Comparison of ENCODE assay signal across 14 cellular contexts in genomic region chr4:39410415-39410814, GRCh38. TPM values are rescaled to one million over a fixed set of nuclear protein-coding genes. Genes with fewer than 3 reads are reported as not detected.
DNase-seq lines count a peak whose midpoint lies in the region; ATAC-seq and TF ChIP-seq lines count a peak whose summit lies in the region.
"Had no signal": no experiment of that assay in that cellular context is flagged by ENCODE, and none has a peak within 500 bp of the region (broad histone marks: within the 10 kb centered on the region; RNA-seq: fewer than 3 reads in every experiment).

No MANE protein-coding gene starts in this region.

- H3K4me3 ChIP-seq in left ventricle myocardium inferior: no peak overlapping the region
- no peak overlapping the region for H3K4me3 ChIP-seq in SU-DHL-6 (ENCODE audit: insufficient read depth, low read length, poor library complexity, severe bottlenecking)
- no peak overlapping the region for H3K4me3 ChIP-seq in sigmoid colon
- H3K4me3 ChIP-seq: upper lobe of right lung had no signal

- H3K36me3 ChIP-seq in left ventricle myocardium inferior: no peaks in the 10 kb centered on the region
- no peaks in the 10 kb centered on the region for H3K36me3 ChIP-seq in SU-DHL-6 (ENCODE audit: low read length)
- no peaks in the 10 kb centered on the region for H3K36me3 ChIP-seq in sigmoid colon
- H3K36me3 ChIP-seq: upper lobe of right lung had no signal

- peaks cover 5% of the 10 kb centered on the region for H3K27me3 ChIP-seq in left ventricle myocardium inferior (ENCODE audit: low read depth)
- no peaks in the 10 kb centered on the region for H3K27me3 ChIP-seq in SU-DHL-6 (ENCODE audit: low read length)
- no peaks in the 10 kb centered on the region for H3K27me3 ChIP-seq in sigmoid colon
- H3K27me3 ChIP-seq: upper lobe of right lung had no signal

- peak overlapping the region; percentile 4 for H2AFZ ChIP-seq in SU-DHL-6 (ENCODE audit: low read depth, low read length, severe bottlenecking)

- no peaks in the 10 kb centered on the region for H4K20me1 ChIP-seq in SU-DHL-6 (ENCODE audit: low read depth, low read length)

- no peaks in the 10 kb centered on the region for H3K9me2 ChIP-seq in SU-DHL-6 (replicated peaks; ENCODE audit: insufficient read depth, low read length)

- 0 out of 2 replicates have a peak, but pooled peaks cover 5% of the 10 kb centered on the region for H3F3A ChIP-seq in SU-DHL-6 (ENCODE audit: insufficient read depth)

- H3K79me2 ChIP-seq in SU-DHL-6 (ENCODE audit: insufficient read depth, low read length): no peaks in the 10 kb centered on the region

- H3K9ac ChIP-seq in SU-DHL-6 (ENCODE audit: low read length): no peak overlapping the region

- ATAC-seq in HG02970 (IDR thresholded peaks at IDR 0.05; ENCODE audit: low FRiP score, unreplicated experiment): no peak
- ATAC-seq: naive thymus-derived CD8-positive, alpha-beta T cell; upper lobe of right lung; WTC11 had no signal

- TF ChIP-seq EP300 in sigmoid colon (IDR thresholded peaks at IDR 0.05): no peak

- TF ChIP-seq CTCF in left ventricle myocardium inferior (IDR thresholded peaks at IDR 0.05; ENCODE audit: borderline replicate concordance) (peak; percentile 16), SU-DHL-6 (IDR thresholded peaks at IDR 0.05; ENCODE audit: insufficient read depth, low read length, poor library complexity, severe bottlenecking) (peak; percentile 34), sigmoid colon (IDR thresholded peaks at IDR 0.05) (no peak)

- H3K9me3 ChIP-seq in left ventricle myocardium inferior (replicated peaks): no peaks in the 10 kb centered on the region
- no peaks in the 10 kb centered on the region for H3K9me3 ChIP-seq in SU-DHL-6 (ENCODE audit: insufficient read depth, low read length)
- H3K9me3 ChIP-seq in sigmoid colon: no peaks in the 10 kb centered on the region
- H3K9me3 ChIP-seq: upper lobe of right lung had no signal

- no peak for DNase-seq in left ventricle myocardium inferior
- DNase-seq in cardiac septum (ENCODE audit: low spot score): no peak
- DNase-seq in globus pallidus (ENCODE audit: low spot score): peak; percentile 16
- DNase-seq in sigmoid colon: no peak
- DNase-seq in HK-2 (ENCODE audit: unreplicated experiment): no peak
- no peak for DNase-seq in germinal center (ENCODE audit: low spot score)
- DNase-seq: EL; naive thymus-derived CD8-positive, alpha-beta T cell; NCI-H446 treated with DMSO at 0.1 percent for 48 hours; SIG-M5; upper lobe of right lung had no signal

- 74 to 75% methylated on average over 5 of the region's 5 CpGs for WGBS in sigmoid colon, 2 donors

- TF ChIP-seq POLR2A in sigmoid colon (IDR thresholded peaks at IDR 0.05): no peak

- H3K4me1 ChIP-seq in left ventricle myocardium inferior (no peaks in the 10 kb centered on the region), sigmoid colon (no peaks in the 10 kb centered on the region)
- H3K4me1 ChIP-seq: upper lobe of right lung had no signal

- no peak overlapping the region for H3K27ac ChIP-seq in left ventricle myocardium inferior (replicated peaks)
- H3K27ac ChIP-seq in SU-DHL-6 (ENCODE audit: low read depth, low read length): no peak overlapping the region
- H3K27ac ChIP-seq in sigmoid colon: no peak overlapping the region
- H3K27ac ChIP-seq: upper lobe of right lung had no signal

- H3K4me2 ChIP-seq in SU-DHL-6 (ENCODE audit: low read depth, low read length, poor library complexity, severe bottlenecking): no peak overlapping the region

- intact Hi-C loops in left ventricle myocardium inferior (cut with micrococcal nuclease): no loop called here
- intact Hi-C loops in cardiac septum (cut with DNase I): no loop called here
- intact Hi-C loops in sigmoid colon (cut with DNase I): no loop called here

RNA-seq across cellular contexts. Expression of gene KLB, which starts 3.7 kb away (rescaled TPM):
- total RNA-seq in left ventricle myocardium inferior (not detected), cardiac septum (0.05 TPM), sigmoid colon (1 to 10 TPM in 1 of 4 donors, under 1 TPM in 1, not detected in 2; 0.16 to 1.4 TPM)
- polyA plus RNA-seq in sigmoid colon: 1 to 10 TPM in 2 of 3 donors, under 1 TPM in 1; 0.55 to 1.6 (median 1.2) TPM
- total RNA-seq: WTC11 had no signal

RNA-seq across cellular contexts. Expression of gene RFC1, which starts 44.3 kb away (rescaled TPM):
- 22.0 TPM for total RNA-seq in left ventricle myocardium inferior
- 22.3 TPM for total RNA-seq in cardiac septum
- 10 to 100 TPM; 30.2 to 46.6 (median 38.6) TPM for total RNA-seq in sigmoid colon
- 10 to 100 TPM; 10.2 to 17.1 (median 13.2) TPM for polyA plus RNA-seq in sigmoid colon

RNA-seq across cellular contexts. Expression of gene RPL9, which starts 48.3 kb away (rescaled TPM):
- total RNA-seq in left ventricle myocardium inferior (763 TPM), cardiac septum (532 TPM), sigmoid colon (over 10,000 TPM in 1 of 4 donors, 1,000 to 10,000 TPM in 3; 4,848 to 14,511 (median 7,301) TPM)
- 1,000 to 10,000 TPM; 1,915 to 4,730 (median 2,671) TPM for polyA plus RNA-seq in sigmoid colon

RNA-seq across cellular contexts. Expression of gene LIAS, which starts 48.4 kb away (rescaled TPM):
- total RNA-seq in left ventricle myocardium inferior (35.0 TPM), cardiac septum (15.2 TPM), sigmoid colon (10 to 100 TPM; 16.1 to 24.8 (median 18.8) TPM)
- 10 to 100 TPM; 20.7 to 24.0 (median 23.4) TPM for polyA plus RNA-seq in sigmoid colon

Comparison
In these comparisons a context has a peak if more than half of its experiments do, and no peak if none do; other contexts are left out.
1. CTCF ChIP-seq: peak in left ventricle myocardium inferior (single experiment) and SU-DHL-6 (single experiment); none in sigmoid colon (0 of 4).